Comparison of ENCODE assay signal across 18 cellular contexts in the genomic region with DNA sequence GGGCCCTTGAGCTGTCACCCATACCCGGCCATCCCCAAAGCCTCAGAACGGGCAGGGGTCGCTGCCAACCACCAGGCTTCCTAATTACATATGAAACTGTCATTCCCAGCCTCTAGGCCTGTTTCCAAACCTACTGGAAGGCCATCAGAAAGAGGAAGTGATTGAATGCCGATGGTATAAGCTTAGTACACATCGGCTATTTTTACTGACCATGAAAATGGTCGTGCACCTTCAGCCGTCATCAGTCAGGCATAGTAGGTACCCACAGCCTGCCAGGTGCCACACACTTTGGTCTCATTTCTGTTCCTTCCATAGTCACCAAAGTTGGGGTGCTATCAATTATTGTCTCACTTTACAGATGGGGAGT. TPM values are rescaled to one million over a fixed set of nuclear protein-coding genes. Genes with fewer than 3 reads are reported as not detected.
DNase-seq lines count a peak whose midpoint lies in the region; ATAC-seq and TF ChIP-seq lines count a peak whose summit lies in the region.
"Had no signal": no experiment of that assay in that cellular context is flagged by ENCODE, and none has a peak within 500 bp of the region (broad histone marks: within the 10 kb centered on the region; RNA-seq: fewer than 3 reads in every experiment).

No MANE protein-coding gene starts in this region.

- ATAC-seq in activated naive CD8-positive, alpha-beta T cell treated with anti-CD3 and anti-CD28 coated beads, Interleukin-2, amount 10 ng/mL, durations not matched to agents 7 days and 5 days (ENCODE audit: low read depth): no peak
- ATAC-seq in left cardiac atrium: no peak
- ATAC-seq: activated CD4-positive, CD25-positive, alpha-beta regulatory T cell treated with anti-CD3 and anti-CD28 coated beads, Interleukin-2, amount 50 U/mL, for 24 hours; left ventricle myocardium superior had no signal

- peak overlapping the region; percentile 93 for H3K27ac Mint-ChIP-seq in activated T-cell treated with anti-CD3 and anti-CD28 coated beads, Interleukin-2, amount 50 U/mL, for 24 hours
- peak overlapping the region; percentile 92 for H3K27ac Mint-ChIP-seq in activated naive CD8-positive, alpha-beta T cell treated with anti-CD3 and anti-CD28 coated beads, Interleukin-2, amount 10 ng/mL, durations not matched to agents 7 days and 5 days
- H3K27ac Mint-ChIP-seq: activated T-helper 2 cell treated with anti-CD3 and anti-CD28 coated beads, Interferon-gamma antibody, Interleukin-2, Interleukin-4, amounts not matched to agents 10 μg/mL and 5 μg/mL and 100 μg/mL, durations not matched to agents 14 hours and 24 hours and 36 hours had no signal

- intact Hi-C loops in prostate gland (cut with DNase I): no loop called here
- intact Hi-C loops in left cardiac atrium (cut with DNase I): no loop called here

- no peaks in the 10 kb centered on the region for H3K27me3 ChIP-seq in prostate gland (replicated peaks; ENCODE audit: insufficient read depth)
- H3K27me3 ChIP-seq: tibial nerve had no signal

- H3K9me3 ChIP-seq in KOPT-K1 (ENCODE audit: insufficient read depth, low read length, poor library complexity, severe bottlenecking): no peaks in the 10 kb centered on the region
- H3K9me3 ChIP-seq in prostate gland: no peaks in the 10 kb centered on the region

- POLR2A ChIA-PET in activated naive CD8-positive, alpha-beta T cell treated with anti-CD3 and anti-CD28 coated beads, Interleukin-2, amount 10 ng/mL, durations not matched to agents 7 days and 5 days (lab: Charles Lee): interaction anchor here (1.0 to 7.7 kb wide), 2 partner anchors 11 to 134 kb away, joined by 3 to 224 read pairs; a partner anchor contains a TSS

- H3K27me3 Mint-ChIP-seq in activated T-cell treated with anti-CD3 and anti-CD28 coated beads, Interleukin-2, amount 50 U/mL, for 24 hours: no peaks in the 10 kb centered on the region
- H3K27me3 Mint-ChIP-seq in activated naive CD8-positive, alpha-beta T cell treated with anti-CD3 and anti-CD28 coated beads, Interleukin-2, amount 10 ng/mL, durations not matched to agents 7 days and 5 days: no peaks in the 10 kb centered on the region
- H3K27me3 Mint-ChIP-seq: brain had no signal

- 65% methylated on average over 7 of the region's 7 CpGs for WGBS in prostate gland

- H3K27ac ChIP-seq in KOPT-K1 (ENCODE audit: low read depth, low read length, poor library complexity, severe bottlenecking) (peak overlapping the region; percentile 99), prostate gland (peak overlapping the region; percentile 6 to 7)
- H3K27ac ChIP-seq: tibial nerve had no signal

- H3K4me3 ChIP-seq in prostate gland: no peak overlapping the region
- H3K4me3 ChIP-seq: tibial nerve had no signal

- peaks cover 49% of the 10 kb centered on the region for H3K4me1 Mint-ChIP-seq in activated T-cell treated with anti-CD3 and anti-CD28 coated beads, Interleukin-2, amount 50 U/mL, for 24 hours (ENCODE audit: low read depth)
- peaks cover 38% of the 10 kb centered on the region for H3K4me1 Mint-ChIP-seq in activated naive CD8-positive, alpha-beta T cell treated with anti-CD3 and anti-CD28 coated beads, Interleukin-2, amount 10 ng/mL, durations not matched to agents 7 days and 5 days
- H3K4me1 Mint-ChIP-seq: brain had no signal

- H3K9me3 Mint-ChIP-seq in activated T-cell treated with anti-CD3 and anti-CD28 coated beads, Interleukin-2, amount 50 U/mL, for 24 hours: no peaks in the 10 kb centered on the region
- H3K9me3 Mint-ChIP-seq in activated naive CD8-positive, alpha-beta T cell treated with anti-CD3 and anti-CD28 coated beads, Interleukin-2, amount 10 ng/mL, durations not matched to agents 7 days and 5 days: no peaks in the 10 kb centered on the region
- H3K9me3 Mint-ChIP-seq: activated T-helper 2 cell treated with anti-CD3 and anti-CD28 coated beads, Interferon-gamma antibody, Interleukin-2, Interleukin-4, amounts not matched to agents 10 μg/mL and 5 μg/mL and 100 μg/mL, durations not matched to agents 14 hours and 24 hours and 36 hours; brain had no signal

- H3K36me3 Mint-ChIP-seq in activated T-cell treated with anti-CD3 and anti-CD28 coated beads, Interleukin-2, amount 50 U/mL, for 24 hours (ENCODE audit: low read depth): peaks cover 94% of the 10 kb centered on the region
- peaks cover 43% of the 10 kb centered on the region for H3K36me3 Mint-ChIP-seq in activated naive CD8-positive, alpha-beta T cell treated with anti-CD3 and anti-CD28 coated beads, Interleukin-2, amount 10 ng/mL, durations not matched to agents 7 days and 5 days

- no peaks in the 10 kb centered on the region for H3K4me1 ChIP-seq in prostate gland (replicated peaks)

- DNase-seq in activated T-cell treated with anti-CD3 and anti-CD28 coated beads, Interleukin-2, amount 50 U/mL, for 24 hours: no peak
- DNase-seq in activated T-cell treated with anti-CD3 and anti-CD28 coated beads, Interleukin-2, amount 50 U/mL, for 48 hours: no peak
- DNase-seq in activated naive CD8-positive, alpha-beta T cell treated with anti-CD3 and anti-CD28 coated beads, Interleukin-2, amount 10 ng/mL, durations not matched to agents 7 days and 5 days: no peak
- no peak for DNase-seq in prostate gland (ENCODE audit: low spot score)
- DNase-seq in effector CD8-positive, alpha-beta T cell (lab: John Stamatoyannopoulos, UW): no peak
- no peak for DNase-seq in left cardiac atrium
- DNase-seq in NCI-H128 (lab: John Stamatoyannopoulos, UW; ENCODE audit: unreplicated experiment): no peak
- DNase-seq: left ventricle myocardium superior, NCI-H187, NCI-H510A treated with DMSO at 0.1 percent for 48 hours had no signal

- H3K36me3 ChIP-seq in KOPT-K1 (ENCODE audit: insufficient read depth, low read length) (peaks cover 94% of the 10 kb centered on the region), prostate gland (peaks cover 12 to 23% of the 10 kb centered on the region in 2 donors)

- no peak for TF ChIP-seq CTCF in prostate gland (IDR thresholded peaks at IDR 0.05)

- H3K4me3 Mint-ChIP-seq in activated T-cell treated with anti-CD3 and anti-CD28 coated beads, Interleukin-2, amount 50 U/mL, for 24 hours: no peak overlapping the region
- H3K4me3 Mint-ChIP-seq in activated naive CD8-positive, alpha-beta T cell treated with anti-CD3 and anti-CD28 coated beads, Interleukin-2, amount 10 ng/mL, durations not matched to agents 7 days and 5 days: no peak overlapping the region
- H3K4me3 Mint-ChIP-seq: brain had no signal

- TF ChIP-seq POLR2A in prostate gland (IDR thresholded peaks at IDR 0.05): no peak

RNA-seq across cellular contexts. Expression of a gene that starts 10.2 kb away (rescaled TPM):
- total RNA-seq in activated naive CD8-positive, alpha-beta T cell treated with anti-CD3 and anti-CD28 coated beads, Interleukin-2, amount 10 ng/mL, durations not matched to agents 7 days and 5 days: 10 to 100 TPM; 76.2 to 85.4 TPM
- total RNA-seq in prostate gland (10 to 100 TPM; 23.6 to 23.8 TPM), left cardiac atrium (10 to 100 TPM; 11.0 to 15.0 TPM)

RNA-seq across cellular contexts. Expression of a gene that starts 11.9 kb away (rescaled TPM):
- total RNA-seq in activated naive CD8-positive, alpha-beta T cell treated with anti-CD3 and anti-CD28 coated beads, Interleukin-2, amount 10 ng/mL, durations not matched to agents 7 days and 5 days: 10 to 100 TPM; 50.4 to 66.6 TPM
- total RNA-seq in prostate gland (10 to 100 TPM; 36.3 to 57.9 TPM), left cardiac atrium (10 to 100 TPM; 41.6 to 50.2 TPM)

RNA-seq across cellular contexts. Expression of a gene that starts 13.2 kb away (rescaled TPM):
- 10 to 100 TPM; 93.0 to 95.9 TPM for total RNA-seq in activated naive CD8-positive, alpha-beta T cell treated with anti-CD3 and anti-CD28 coated beads, Interleukin-2, amount 10 ng/mL, durations not matched to agents 7 days and 5 days
- total RNA-seq in prostate gland (1 to 10 TPM; 3.7 to 8.2 TPM), left cardiac atrium (1 to 10 TPM; 6.6 TPM)

RNA-seq across cellular contexts. Expression of a gene that starts 31.5 kb away (rescaled TPM):
- not detected for total RNA-seq in activated naive CD8-positive, alpha-beta T cell treated with anti-CD3 and anti-CD28 coated beads, Interleukin-2, amount 10 ng/mL, durations not matched to agents 7 days and 5 days
- total RNA-seq in prostate gland (10 to 100 TPM; 28.1 to 85.8 TPM), left cardiac atrium (under 1 TPM in 1 of 2 donors, not detected in 1; 0.55 TPM)
- total RNA-seq: activated T-helper 2 cell treated with anti-CD3 and anti-CD28 coated beads, Interferon-gamma antibody, Interleukin-2, Interleukin-4, amounts not matched to agents 10 μg/mL and 5 μg/mL and 100 μg/mL, durations not matched to agents 14 hours and 24 hours and 36 hours; left ventricle myocardium superior; LHCN-M2; myocyte; tibial nerve had no signal

RNA-seq across cellular contexts. Expression of a gene that starts 38.3 kb away (rescaled TPM):
- total RNA-seq in activated naive CD8-positive, alpha-beta T cell treated with anti-CD3 and anti-CD28 coated beads, Interleukin-2, amount 10 ng/mL, durations not matched to agents 7 days and 5 days: 1 to 10 TPM; 3.3 to 4.7 TPM
- total RNA-seq in prostate gland (10 to 100 TPM in 1 of 2 donors, 1 to 10 TPM in 1; 3.4 to 17.0 TPM), left cardiac atrium (under 1 TPM; 0.21 to 0.29 TPM)
- total RNA-seq: left ventricle myocardium superior, LHCN-M2, renal cortical epithelial cell had no signal

Comparison
In these comparisons a context has a peak if more than half of its experiments do, and no peak if none do; other contexts are left out.
1. RNA of a gene that starts 13.2 kb away (total RNA-seq): 93.0 to 95.9 TPM in activated naive CD8-positive, alpha-beta T cell treated with anti-CD3 and anti-CD28 coated beads, Interleukin-2, amount 10 ng/mL, durations not matched to agents 7 days and 5 days; 3.7 to 8.2 TPM in prostate gland and 6.6 TPM in left cardiac atrium; every median in the first group is over 10 times any median in the second.